5 cellular contexts compared by ENCODE assay signal in the genomic region with DNA sequence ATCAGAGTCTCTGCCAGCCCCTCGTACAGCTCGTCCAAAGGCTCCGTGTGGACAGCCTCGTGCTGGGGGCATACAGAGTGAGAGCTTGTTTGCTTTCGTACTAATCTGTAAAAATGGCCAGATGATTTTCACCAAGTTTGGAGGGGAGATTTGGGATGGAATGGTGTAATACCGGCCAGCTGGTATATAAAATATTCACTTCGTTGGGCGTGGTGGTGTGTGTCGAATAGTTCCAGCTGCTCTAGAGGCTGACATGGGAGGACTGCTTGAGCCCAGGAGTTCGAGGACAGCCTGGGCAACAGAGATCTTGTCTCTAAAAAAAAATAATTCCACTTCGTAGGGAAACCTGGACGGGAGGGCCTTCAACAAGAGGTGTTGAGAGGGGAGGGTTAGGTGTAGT. TPM values are rescaled to one million over a fixed set of nuclear protein-coding genes. Genes with fewer than 3 reads are reported as not detected.
"Had no signal": no experiment of that assay in that cellular context is flagged by ENCODE, and none has a peak within 500 bp of the region (broad histone marks: within the 10 kb centered on the region; RNA-seq: fewer than 3 reads in every experiment).

No MANE protein-coding gene starts in this region.

RNA-seq across cellular contexts. Expression of a gene that starts 9.6 kb away (rescaled TPM):
- total RNA-seq: HT1080, LHCN-M2, MCF 10A, OCI-LY7, PC-3 had no signal
